In genomic region chr1:7478142-7478796, GRCh38 we compare ENCODE assay signal across 13 cellular contexts.
DNase-seq lines count a peak whose midpoint lies in the region; TF ChIP-seq lines count a peak whose summit lies in the region.
"Had no signal": no experiment of that assay in that cellular context is flagged by ENCODE, and none has a peak within 500 bp of the region (broad histone marks: within the 10 kb centered on the region; RNA-seq: fewer than 3 reads in every experiment).

No MANE protein-coding gene starts in this region.

- TF ChIP-seq EP300 in SK-N-SH (IDR thresholded peaks at IDR 0.05; ENCODE audit: borderline replicate concordance in 1 of 2, low read depth in 1 of 2, low read length in 1 of 2), result peak in 1 of 2 experiments; percentile 87; a peak in 2 of 4 replicates

- H3K4me3 Mint-ChIP-seq in activated CD4-positive, alpha-beta T cell treated with anti-CD3 and anti-CD28 coated beads, Interleukin-2, amount 10 ng/mL, durations not matched to agents 24 days and 14 days, result no peak overlapping the region
- H3K4me3 Mint-ChIP-seq: activated naive CD8-positive, alpha-beta T cell had no signal

- H3K27ac ChIP-seq in SK-N-SH (ENCODE audit: low read depth in 2 of 2, low read length in 1 of 2), result peak overlapping the region in 1 of 2 experiments; percentile 99; a peak in 2 of 4 replicates
- peak overlapping the region; percentile 64 for H3K27ac ChIP-seq in left ventricle myocardium inferior (replicated peaks)
- peak overlapping the region; percentile 15 for H3K27ac ChIP-seq in rectal smooth muscle tissue (ENCODE audit: low read depth, low read length)
- H3K27ac ChIP-seq: C4-2B, uterus had no signal

- peak; percentile 77 for DNase-seq in BE2C
- DNase-seq in SK-N-SH, result peak; percentile 89
- no peak for DNase-seq in left ventricle myocardium inferior
- no peak for DNase-seq in T-helper 2 cell
- no peak for DNase-seq in DMS 273 treated with DMSO at 0.1 percent for 48 hours (lab: John Stamatoyannopoulos, UW)
- DNase-seq in activated CD4-positive, alpha-beta T cell treated with anti-CD3 and anti-CD28 coated beads, Interleukin-2, amount 10 ng/mL, durations not matched to agents 24 days and 14 days, result no peak
- DNase-seq in AG20443 (ENCODE audit: low spot score), result no peak
- DNase-seq: activated CD8-positive, alpha-beta memory T cell treated with anti-CD3 and anti-CD28 coated beads, Interleukin-2, amount 50 U/mL, for 48 hours; stimulated activated CD4-positive, alpha-beta T cell treated with anti-CD3 and anti-CD28 coated beads, Interleukin-4, amount 100 ng/mL, for 1 hour had no signal

- H3K4me2 ChIP-seq in SK-N-SH, result no peak overlapping the region

- no peaks in the 10 kb centered on the region for H3F3A ChIP-seq in SK-N-SH (replicated peaks; ENCODE audit: insufficient read depth)

- no peaks in the 10 kb centered on the region for H3K79me2 ChIP-seq in SK-N-SH (ENCODE audit: insufficient read depth)

- no peaks in the 10 kb centered on the region for H3K36me3 ChIP-seq in BE2C
- H3K36me3 ChIP-seq in SK-N-SH (replicated peaks in 1 of 2; ENCODE audit: control insufficient read depth in 1 of 2, insufficient read depth in 2 of 2, low read length in 1 of 2), result no peaks in the 10 kb centered on the region
- H3K36me3 ChIP-seq in left ventricle myocardium inferior, result no peaks in the 10 kb centered on the region
- no peaks in the 10 kb centered on the region for H3K36me3 ChIP-seq in rectal smooth muscle tissue (ENCODE audit: control insufficient read depth, insufficient read depth, low read length)
- H3K36me3 ChIP-seq: uterus had no signal

- TF ChIP-seq CTCF in BE2C (IDR thresholded peaks at IDR 0.05; ENCODE audit: low read depth, low read length) (no peak), SK-N-SH (IDR thresholded peaks at IDR 0.05) (no peak), left ventricle myocardium inferior (IDR thresholded peaks at IDR 0.05; ENCODE audit: borderline replicate concordance) (no peak)

- 0 out of 2 replicates have a peak overlapping the region, but pooled peaks have one; percentile 6 for H3K4me3 ChIP-seq in BE2C (ENCODE audit: low read depth, low read length)
- H3K4me3 ChIP-seq in SK-N-SH (ENCODE audit: low read depth in 2 of 2, low read length in 1 of 2), result no peak overlapping the region
- H3K4me3 ChIP-seq in left ventricle myocardium inferior, result peak overlapping the region; percentile 17
- no peak overlapping the region for H3K4me3 ChIP-seq in rectal smooth muscle tissue (ENCODE audit: low read length)
- H3K4me3 ChIP-seq: uterus had no signal

- 0 out of 2 replicates have a peak, but pooled peaks have one; percentile 17 for TF ChIP-seq RAD21 in SK-N-SH (IDR thresholded peaks at IDR 0.05; ENCODE audit: low read length)

- no peaks in the 10 kb centered on the region for H3K9me3 Mint-ChIP-seq in activated CD4-positive, alpha-beta T cell treated with anti-CD3 and anti-CD28 coated beads, Interleukin-2, amount 10 ng/mL, durations not matched to agents 24 days and 14 days

- H3K4me1 Mint-ChIP-seq in activated CD4-positive, alpha-beta T cell treated with anti-CD3 and anti-CD28 coated beads, Interleukin-2, amount 10 ng/mL, durations not matched to agents 24 days and 14 days, result no peaks in the 10 kb centered on the region

- no peaks in the 10 kb centered on the region for H4K20me1 ChIP-seq in SK-N-SH (ENCODE audit: insufficient read depth)

- no peaks in the 10 kb centered on the region for H3K36me3 Mint-ChIP-seq in activated CD4-positive, alpha-beta T cell treated with anti-CD3 and anti-CD28 coated beads, Interleukin-2, amount 10 ng/mL, durations not matched to agents 24 days and 14 days (ENCODE audit: low read depth)
- H3K36me3 Mint-ChIP-seq: activated naive CD8-positive, alpha-beta T cell had no signal

- no peak overlapping the region for H3K9ac ChIP-seq in SK-N-SH
- no peak overlapping the region for H3K9ac ChIP-seq in rectal smooth muscle tissue (ENCODE audit: low read length)

- intact Hi-C loops in left ventricle myocardium inferior (cut with micrococcal nuclease), result no loop called here
- intact Hi-C loops in activated CD4-positive, alpha-beta T cell treated with anti-CD3 and anti-CD28 coated beads, Interleukin-2, amount 10 ng/mL, durations not matched to agents 24 days and 14 days (cut with micrococcal nuclease), result no loop called here

- no peaks in the 10 kb centered on the region for H3K27me3 Mint-ChIP-seq in activated CD4-positive, alpha-beta T cell treated with anti-CD3 and anti-CD28 coated beads, Interleukin-2, amount 10 ng/mL, durations not matched to agents 24 days and 14 days

- H2AFZ ChIP-seq in SK-N-SH (ENCODE audit: low read depth), result no peak overlapping the region

- H3K27ac Mint-ChIP-seq in activated CD4-positive, alpha-beta T cell treated with anti-CD3 and anti-CD28 coated beads, Interleukin-2, amount 10 ng/mL, durations not matched to agents 24 days and 14 days, result no peak overlapping the region
- H3K27ac Mint-ChIP-seq: activated naive CD8-positive, alpha-beta T cell had no signal

- POLR2A ChIA-PET in SK-N-SH (lab: Yijun Ruan, JAX), result interaction anchor here (0.8 to 1.6 kb wide), 9 partner anchors 9 to 153 kb away, joined by 3 to 7 read pairs (median 3); no protein-coding TSS in a partner anchor

- WGBS in SK-N-SH (ENCODE audit: low lambda C conversion rate), result 40% methylated on average over 11 of the region's 13 CpGs

- H3K4me1 ChIP-seq in BE2C (peaks cover 23% of the 10 kb centered on the region), SK-N-SH (ENCODE audit: control insufficient read depth in 1 of 2, insufficient read depth in 2 of 2, low read depth in 1 of 2, low read length in 1 of 2) (peaks cover 0 to 68% of the 10 kb centered on the region in 2 experiments; a peak in 3 of 4 replicates), left ventricle myocardium inferior (peaks cover 27% of the 10 kb centered on the region), rectal smooth muscle tissue (ENCODE audit: control insufficient read depth, insufficient read depth, low read length) (no peaks in the 10 kb centered on the region)
- H3K4me1 ChIP-seq: uterus had no signal

- CTCF ChIA-PET in SK-N-SH (lab: Yijun Ruan, JAX), result interaction anchor here (0.7 to 2.8 kb wide), 17 partner anchors 10 to 437 kb away, joined by 3 to 17 read pairs (median 4); no protein-coding TSS in a partner anchor

- H3K27me3 ChIP-seq in BE2C (no peaks in the 10 kb centered on the region), SK-N-SH (ENCODE audit: insufficient read depth) (no peaks in the 10 kb centered on the region), left ventricle myocardium inferior (ENCODE audit: low read depth) (no peaks in the 10 kb centered on the region), rectal smooth muscle tissue (ENCODE audit: control insufficient read depth, insufficient read depth, low read length) (no peaks in the 10 kb centered on the region)
- H3K27me3 ChIP-seq: uterus had no signal

- H3K9me3 ChIP-seq in BE2C (no peaks in the 10 kb centered on the region), SK-N-SH (no peaks in the 10 kb centered on the region), left ventricle myocardium inferior (replicated peaks) (no peaks in the 10 kb centered on the region)
- H3K9me3 ChIP-seq: uterus had no signal

- no peaks in the 10 kb centered on the region for H3K9me2 ChIP-seq in SK-N-SH

TF ChIP-seq in SK-N-SH, 30 proteins besides CTCF, POLR2A, EP300 and RAD21:
- TF ChIP-seq CHD2 (IDR thresholded peaks at IDR 0.05; ENCODE audit: low read length, partially characterized antibody) (peak; percentile 35), JUND (IDR thresholded peaks at IDR 0.05) (no peak), GATA2 (CRISPR knock-in tag; IDR thresholded peaks at IDR 0.05) (peak; percentile 90), MXI1 (IDR thresholded peaks at IDR 0.05; ENCODE audit: low read depth, low read length) (peak; percentile 48; the same call in 1 of the 2 replicates), TCF12 (IDR thresholded peaks at IDR 0.05) (no peak), POLR2AphosphoS5 (IDR thresholded peaks at IDR 0.05; ENCODE audit: low read depth, low read length) (no peak), NRF1 (IDR thresholded peaks at IDR 0.05; ENCODE audit: low read depth, low read length) (no peak), FOXJ3 (CRISPR knock-in tag; IDR thresholded peaks at IDR 0.05) (0 out of 2 replicates have a peak, but pooled peaks have one; percentile 33), FOXM1 (IDR thresholded peaks at IDR 0.05; ENCODE audit: low read depth) (no peak), RFX5 (IDR thresholded peaks at IDR 0.05; ENCODE audit: low read length) (no peak), NFIC (IDR thresholded peaks at IDR 0.05; ENCODE audit: borderline replicate concordance) (no peak), YY1 (IDR thresholded peaks at IDR 0.05; ENCODE audit: low read depth) (no peak), REST (IDR thresholded peaks at IDR 0.05; ENCODE audit: low read depth, low read length) (no peak), GABPA (IDR thresholded peaks at IDR 0.05; ENCODE audit: low read depth) (no peak), RCOR1 (IDR thresholded peaks at IDR 0.05; ENCODE audit: low read length) (peak; percentile 79)

Comparison
In these comparisons a context has a peak if more than half of its experiments do, and no peak if none do; other contexts are left out.
1. DNase-seq: peak in BE2C (single experiment) and SK-N-SH (single experiment); none in left ventricle myocardium inferior (single experiment), T-helper 2 cell (0 of 5), DMS 273 treated with DMSO at 0.1 percent for 48 hours (single experiment), activated CD4-positive, alpha-beta T cell treated with anti-CD3 and anti-CD28 coated beads, Interleukin-2, amount 10 ng/mL, durations not matched to agents 24 days and 14 days (single experiment) and AG20443 (single experiment).
2. H3K4me3 ChIP-seq: peak in BE2C (single experiment) and left ventricle myocardium inferior (single experiment); none in SK-N-SH (0 of 2) and rectal smooth muscle tissue (single experiment).